ENCODE assay signal across 11 cellular contexts in genomic region chr3:120090422-120090821, GRCh38. TPM values are rescaled to one million over a fixed set of nuclear protein-coding genes. Genes with fewer than 3 reads are reported as not detected.
A peak's percentile ranks its signal among the peaks of the same experiment; 100 is the strongest.
DNase-seq lines count a peak whose midpoint lies in the region; ATAC-seq and TF ChIP-seq lines count a peak whose summit lies in the region.
"Had no signal": no experiment of that assay in that cellular context is flagged by ENCODE, and none has a peak within 500 bp of the region (broad histone marks: within the 10 kb centered on the region; RNA-seq: fewer than 3 reads in every experiment).

No MANE protein-coding gene starts in this region.

- H2BK15ac ChIP-seq in mesendoderm (replicated peaks; ENCODE audit: low read depth), result no peak overlapping the region

- peak overlapping the region; percentile 41 for H3K9ac ChIP-seq in mesendoderm (ENCODE audit: low read length)

- no peak for TF ChIP-seq POLR2A in vagina (IDR thresholded peaks at IDR 0.05)

- no peaks in the 10 kb centered on the region for H3K36me3 ChIP-seq in left ventricle myocardium inferior
- H3K36me3 ChIP-seq in brain microvascular endothelial cell (replicated peaks), result no peaks in the 10 kb centered on the region
- H3K36me3 ChIP-seq in mesendoderm (ENCODE audit: control insufficient read depth, insufficient read depth, low read length), result no peaks in the 10 kb centered on the region
- H3K36me3 ChIP-seq in vagina, result no peaks in the 10 kb centered on the region

- H3K4me3 ChIP-seq in left ventricle myocardium inferior (peak overlapping the region; percentile 92), brain microvascular endothelial cell (ENCODE audit: low read depth, low read length) (peak overlapping the region; percentile 87), mesendoderm (ENCODE audit: low read length) (no peak overlapping the region), vagina (peak overlapping the region; percentile 90 to 96)

- H3K4me1 ChIP-seq in left ventricle myocardium inferior, result peaks cover 66% of the 10 kb centered on the region
- H3K4me1 ChIP-seq in mesendoderm (ENCODE audit: control insufficient read depth, low read depth, low read length), result peaks cover 6% of the 10 kb centered on the region
- peaks cover 55% of the 10 kb centered on the region for H3K4me1 ChIP-seq in vagina

- H3K23ac ChIP-seq in mesendoderm (ENCODE audit: low read length), result no peak overlapping the region

- H3K79me1 ChIP-seq in mesendoderm (ENCODE audit: low read length), result no peaks in the 10 kb centered on the region

- H2BK5ac ChIP-seq in mesendoderm (ENCODE audit: low read length), result no peak overlapping the region

- in situ Hi-C loops in brain microvascular endothelial cell (cut with HindIII; ENCODE audit: low pct_ligation_motif_present, low sequenced_read_pairs), result no loop called here

- no peak for ATAC-seq in left ventricle myocardium superior
- ATAC-seq in GM21381 (IDR thresholded peaks at IDR 0.05; ENCODE audit: unreplicated experiment), result no peak

- no peak overlapping the region for H3K4ac ChIP-seq in mesendoderm (ENCODE audit: low read depth, low read length)

- H4K5ac ChIP-seq in mesendoderm (ENCODE audit: low read length), result no peak overlapping the region

- H3K27ac ChIP-seq in left ventricle myocardium inferior (replicated peaks), result peak overlapping the region; percentile 31
- H3K27ac ChIP-seq in brain microvascular endothelial cell, result no peak overlapping the region
- no peak overlapping the region for H3K27ac ChIP-seq in mesendoderm (ENCODE audit: low read depth, low read length)
- no peak overlapping the region for H3K27ac ChIP-seq in vagina

- H4K8ac ChIP-seq in mesendoderm (ENCODE audit: low read depth, low read length), result no peak overlapping the region

- DNase-seq in left ventricle myocardium inferior (no peak), left ventricle myocardium superior (no peak), brain microvascular endothelial cell (no peak), mesendoderm (no peak), vagina (ENCODE audit: extremely low spot score in 2 of 2) (no peak), posterior cingulate gyrus (no peak)
- no peak for DNase-seq in stimulated activated CD4-positive, alpha-beta T cell treated with anti-CD3 and anti-CD28 coated beads, Interleukin-4, amount 100 ng/mL, for 1 hour
- DNase-seq: HFFc6, naive B cell, NCI-H446 had no signal

- WGBS in mesendoderm (ENCODE audit: extremely low coverage, insufficient coverage, low lambda C conversion rate), result no CpG with 5 or more reads among the region's 1 CpG

- H3K4me2 ChIP-seq in mesendoderm (ENCODE audit: low read length), result peak overlapping the region; percentile 57

- no peak overlapping the region for H2BK120ac ChIP-seq in mesendoderm (ENCODE audit: low read depth, low read length)

- H3K9me3 ChIP-seq in left ventricle myocardium inferior (replicated peaks) (no peaks in the 10 kb centered on the region), vagina (no peaks in the 10 kb centered on the region)

- intact Hi-C loops in left ventricle myocardium inferior (cut with micrococcal nuclease), result loop anchor here (5.0 kb wide), 1 partner anchor 198 kb away; no protein-coding TSS in a partner anchor
- intact Hi-C loops in left ventricle myocardium superior (cut with micrococcal nuclease), result loop anchor here (10.0 kb wide), 1 partner anchor 186 kb away; no protein-coding TSS in a partner anchor
- intact Hi-C loops in vagina (cut with DNase I), result loop anchor here (10.0 kb wide), 2 partner anchors 334 to 654 kb away; partner anchors contain the start of genes GTF2E1 and RABL3
- intact Hi-C loops in posterior cingulate gyrus (cut with DNase I), result loop anchor here (5.0 kb wide), 2 partner anchors 198 to 257 kb away; partner anchors contain the start of gene LRRC58

- peaks cover 62% of the 10 kb centered on the region for H3K79me2 ChIP-seq in mesendoderm (ENCODE audit: control insufficient read depth, insufficient read depth, low read length)

- TF ChIP-seq CTCF in left ventricle myocardium inferior (IDR thresholded peaks at IDR 0.05; ENCODE audit: borderline replicate concordance) (no peak), brain microvascular endothelial cell (IDR thresholded peaks at IDR 0.05; ENCODE audit: low read depth, low read length, missing control alignments) (no peak), vagina (IDR thresholded peaks at IDR 0.05) (no peak)

- H3K18ac ChIP-seq in mesendoderm (ENCODE audit: low read length), result no peak overlapping the region

- no peak overlapping the region for H3K56ac ChIP-seq in mesendoderm (ENCODE audit: low read length)

- no peaks in the 10 kb centered on the region for H3K27me3 ChIP-seq in left ventricle myocardium inferior (ENCODE audit: low read depth)
- no peaks in the 10 kb centered on the region for H3K27me3 ChIP-seq in brain microvascular endothelial cell (replicated peaks)
- H3K27me3 ChIP-seq in mesendoderm (ENCODE audit: insufficient read depth, low read length, poor library complexity), result no peaks in the 10 kb centered on the region
- no peaks in the 10 kb centered on the region for H3K27me3 ChIP-seq in vagina

- H2AK5ac ChIP-seq in mesendoderm (ENCODE audit: low read length), result no peak overlapping the region

RNA-seq across cellular contexts. Expression of gene GSK3B, which starts 3.8 kb away (rescaled TPM):
- total RNA-seq in left ventricle myocardium inferior (42.5 TPM), left ventricle myocardium superior (45.7 TPM), vagina (20.6 TPM)
- polyA plus RNA-seq in mesendoderm (2013, experiment 1 of 2), result 41.0 TPM
- 43.6 TPM for polyA plus RNA-seq in mesendoderm (2013, experiment 2 of 2)
